In genomic region chr1:228735871-228736586, GRCh38 we compare ENCODE assay signal across 8 cellular contexts. TPM values are rescaled to one million over a fixed set of nuclear protein-coding genes. Genes with fewer than 3 reads are reported as not detected.
A peak's percentile ranks its signal among the peaks of the same experiment; 100 is the strongest.
DNase-seq lines count a peak whose midpoint lies in the region; TF ChIP-seq lines count a peak whose summit lies in the region.

No MANE protein-coding gene starts in this region.

- H3K27ac ChIP-seq in ACC112 (ENCODE audit: low read depth, low read length) (no peak overlapping the region), SJCRH30 (no peak overlapping the region)

- DNase-seq in GM20000 (ENCODE audit: low spot score) (peak; percentile 37), SJCRH30 (peak; percentile 41 to 49), T47D (ENCODE audit: low read depth in 1 of 2, low spot score in 1 of 2) (peak; percentile 38 to 42), kidney epithelial cell (ENCODE audit: low read depth) (no peak), NK-92 (lab: John Stamatoyannopoulos, UW; ENCODE audit: unreplicated experiment) (no peak), HPDE6-E6E7 (ENCODE audit: extremely low spot score) (no peak)
- DNase-seq in stimulated activated CD4-positive, alpha-beta T cell treated with anti-CD3 and anti-CD28 coated beads, Interleukin-4, amount 100 ng/mL, for 1 hour, result peak; percentile 27

- H3K36me3 ChIP-seq in ACC112 (ENCODE audit: insufficient read depth, low read length) (no peaks in the 10 kb centered on the region), SJCRH30 (no peaks in the 10 kb centered on the region), kidney epithelial cell (ENCODE audit: control insufficient read depth, insufficient read depth, low read length) (no peaks in the 10 kb centered on the region)

- H3K27me3 ChIP-seq in ACC112 (ENCODE audit: insufficient read depth, low read length) (peaks cover 10% of the 10 kb centered on the region), SJCRH30 (no peaks in the 10 kb centered on the region), kidney epithelial cell (ENCODE audit: control insufficient read depth, insufficient read depth, low read length) (peaks cover 19% of the 10 kb centered on the region)

- TF ChIP-seq CTCF in GM20000 (IDR thresholded peaks at IDR 0.05; ENCODE audit: extremely low read depth, missing control alignments), result no peak
- TF ChIP-seq CTCF in kidney epithelial cell (IDR thresholded peaks at IDR 0.05; ENCODE audit: insufficient read depth, low read length, poor library complexity, severe bottlenecking), result no peak

- peak overlapping the region; percentile 83 for H3K4me3 ChIP-seq in ACC112 (ENCODE audit: low read depth, low read length)
- peak overlapping the region; percentile 92 for H3K4me3 ChIP-seq in SJCRH30
- H3K4me3 ChIP-seq in kidney epithelial cell (ENCODE audit: low read depth, low read length), result peak overlapping the region; percentile 66

- no peaks in the 10 kb centered on the region for H3K79me2 ChIP-seq in ACC112 (ENCODE audit: control insufficient read depth, insufficient read depth, low read length, unreplicated experiment)

- peak overlapping the region; percentile 54 for H2AFZ ChIP-seq in ACC112 (ENCODE audit: low read length, unreplicated experiment)

- H3K4me1 ChIP-seq in ACC112 (ENCODE audit: control insufficient read depth, insufficient read depth, low read length, unreplicated experiment) (peaks cover 3% of the 10 kb centered on the region), SJCRH30 (peaks cover 5% of the 10 kb centered on the region; the same call in 1 of the 2 replicates)

- no peaks in the 10 kb centered on the region for H3K9me3 ChIP-seq in SJCRH30 (replicated peaks)

- in situ Hi-C loops in T47D (cut with HindIII; ENCODE audit: low pct_unique_long_range_greater_than_20kb, low sequenced_read_pairs), result no loop called here

RNA-seq across cellular contexts. Expression of gene RHOU, which starts 0.8 kb away (rescaled TPM):
- total RNA-seq in SJCRH30 (2014; rRNA removed; shearing (Covaris generic)), result 3.2 and 3.4 TPM in 2 replicates
- total RNA-seq in kidney epithelial cell, result 1.0 and 1.2 TPM in 2 replicates

Comparison
In these comparisons a context has a peak if more than half of its experiments do, and no peak if none do; other contexts are left out.
1. DNase-seq: peak in GM20000 (single experiment), SJCRH30 (2 of 2), T47D (2 of 2) and stimulated activated CD4-positive, alpha-beta T cell treated with anti-CD3 and anti-CD28 coated beads, Interleukin-4, amount 100 ng/mL, for 1 hour (single experiment); none in kidney epithelial cell (single experiment), NK-92 (single experiment) and HPDE6-E6E7 (single experiment).
2. Peak in every context shown above with its lines, with median percentiles within 50 percentile points of each other: H3K4me3 ChIP-seq.